ENCODE assay signal across 8 cellular contexts in the genomic region with DNA sequence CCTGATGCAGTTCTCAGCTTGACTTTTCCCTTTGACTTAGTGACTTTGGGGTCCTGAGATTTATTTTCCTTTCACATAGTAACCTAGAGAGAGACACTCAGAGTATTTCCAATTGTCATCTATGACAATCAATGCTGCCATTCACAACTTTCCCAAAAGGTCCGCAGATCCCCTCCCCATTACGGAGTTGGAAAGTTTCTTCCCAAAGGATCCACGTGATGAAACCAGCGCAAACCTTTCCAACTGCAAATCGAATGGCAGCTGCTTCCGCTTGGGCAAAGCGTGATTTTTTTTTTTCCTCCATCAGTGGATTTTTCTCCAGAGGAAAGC. TPM values are rescaled to one million over a fixed set of nuclear protein-coding genes. Genes with fewer than 3 reads are reported as not detected.
DNase-seq lines count a peak whose midpoint lies in the region; ATAC-seq and TF ChIP-seq lines count a peak whose summit lies in the region.

No MANE protein-coding gene starts in this region.

- peak overlapping the region; percentile 100 for H3K9ac ChIP-seq in smooth muscle cell (ENCODE audit: low read depth)

- no peaks in the 10 kb centered on the region for H3F3A ChIP-seq in smooth muscle cell (ENCODE audit: low read depth)

- no peaks in the 10 kb centered on the region for H3K9me3 Mint-ChIP-seq in HFFc6
- no peaks in the 10 kb centered on the region for H3K9me3 Mint-ChIP-seq in activated naive CD4-positive, alpha-beta T cell treated with anti-CD3 and anti-CD28 coated beads, Interleukin-2, amount 10 ng/mL, durations not matched to agents 7 days and 5 days

- peak overlapping the region; percentile 73 for H3K4me3 ChIP-seq in BE2C (ENCODE audit: low read depth, low read length)
- H3K4me3 ChIP-seq in iPS DF 6.9 (ENCODE audit: low read length), result peak overlapping the region; percentile 59; the same call in 1 of the 2 replicates
- peak overlapping the region; percentile 92 for H3K4me3 ChIP-seq in smooth muscle cell

- H3K27ac ChIP-seq in iPS DF 6.9 (ENCODE audit: low read length) (no peak overlapping the region), smooth muscle cell (ENCODE audit: low read depth) (peak overlapping the region; percentile 97)

- DNase-seq in BE2C, result peak; percentile 38
- DNase-seq in HFFc6, result no peak
- DNase-seq in activated naive CD4-positive, alpha-beta T cell treated with anti-CD3 and anti-CD28 coated beads, Interleukin-2, amount 10 ng/mL, durations not matched to agents 7 days and 5 days, result no peak
- no peak for DNase-seq in iPS DF 6.9 (ENCODE audit: low read depth, low spot score)
- DNase-seq in smooth muscle cell (lab: John Stamatoyannopoulos, UW; ENCODE audit: unreplicated experiment), result no peak
- DNase-seq in NCI-H510A treated with DMSO at 0.1 percent for 48 hours (lab: John Stamatoyannopoulos, UW), result no peak

- H3K9me3 ChIP-seq in BE2C (no peaks in the 10 kb centered on the region), iPS DF 6.9 (ENCODE audit: control insufficient read depth, insufficient read depth, low read length) (no peaks in the 10 kb centered on the region), smooth muscle cell (replicated peaks; ENCODE audit: low read depth) (no peaks in the 10 kb centered on the region)

- H2AFZ ChIP-seq in smooth muscle cell (ENCODE audit: low read depth), result peak overlapping the region; percentile 99

- H3K36me3 ChIP-seq in BE2C (no peaks in the 10 kb centered on the region), iPS DF 6.9 (ENCODE audit: control insufficient read depth, insufficient read depth, low read length) (no peaks in the 10 kb centered on the region), smooth muscle cell (ENCODE audit: low read depth) (no peaks in the 10 kb centered on the region)

- H3K4me2 ChIP-seq in smooth muscle cell, result peak overlapping the region; percentile 94

- H3K27me3 Mint-ChIP-seq in HFFc6 (ENCODE audit: insufficient read depth), result no peaks in the 10 kb centered on the region; the same call in 1 of the 2 replicates
- peaks cover 11% of the 10 kb centered on the region for H3K27me3 Mint-ChIP-seq in activated naive CD4-positive, alpha-beta T cell treated with anti-CD3 and anti-CD28 coated beads, Interleukin-2, amount 10 ng/mL, durations not matched to agents 7 days and 5 days

- no peaks in the 10 kb centered on the region for H3K79me2 ChIP-seq in smooth muscle cell (ENCODE audit: low read depth)

- TF ChIP-seq CTCF in BE2C (IDR thresholded peaks at IDR 0.05; ENCODE audit: low read depth, low read length) (no peak), HFFc6 (IDR thresholded peaks at IDR 0.05) (no peak), smooth muscle cell (IDR thresholded peaks at IDR 0.05; ENCODE audit: borderline replicate concordance, insufficient read depth, poor library complexity, severe bottlenecking) (no peak)

- no peaks in the 10 kb centered on the region for H3K36me3 Mint-ChIP-seq in HFFc6 (ENCODE audit: low read depth)
- H3K36me3 Mint-ChIP-seq in activated naive CD4-positive, alpha-beta T cell treated with anti-CD3 and anti-CD28 coated beads, Interleukin-2, amount 10 ng/mL, durations not matched to agents 7 days and 5 days, result no peaks in the 10 kb centered on the region

- peak overlapping the region; percentile 94 for H3K4me3 Mint-ChIP-seq in HFFc6
- peak overlapping the region; percentile 91 for H3K4me3 Mint-ChIP-seq in activated naive CD4-positive, alpha-beta T cell treated with anti-CD3 and anti-CD28 coated beads, Interleukin-2, amount 10 ng/mL, durations not matched to agents 7 days and 5 days

- WGBS in iPS DF 6.9 (ENCODE audit: insufficient coverage, insufficient read length), result no CpG with 5 or more reads among the region's 7 CpGs
- under 1% methylated on average over 7 of the region's 7 CpGs for WGBS in smooth muscle cell (ENCODE audit: low lambda C conversion rate)

- CTCF ChIA-PET in activated naive CD4-positive, alpha-beta T cell treated with anti-CD3 and anti-CD28 coated beads, Interleukin-2, amount 10 ng/mL, durations not matched to agents 7 days and 5 days (lab: Charles Lee), result interaction anchor here (1.1 to 4.7 kb wide), 4 partner anchors 34 to 84 kb away, joined by 3 to 14 read pairs (median 4); no protein-coding TSS in a partner anchor

- H3K4me1 Mint-ChIP-seq in HFFc6 (ENCODE audit: low read depth), result peaks cover 12% of the 10 kb centered on the region
- H3K4me1 Mint-ChIP-seq in activated naive CD4-positive, alpha-beta T cell treated with anti-CD3 and anti-CD28 coated beads, Interleukin-2, amount 10 ng/mL, durations not matched to agents 7 days and 5 days, result peaks cover 32% of the 10 kb centered on the region

- ATAC-seq in HG02970 (IDR thresholded peaks at IDR 0.05; ENCODE audit: low FRiP score, unreplicated experiment) (no peak), HG02759 (IDR thresholded peaks at IDR 0.05; ENCODE audit: unreplicated experiment) (no peak)

- H3K4me1 ChIP-seq in BE2C, result no peaks in the 10 kb centered on the region
- H3K4me1 ChIP-seq in iPS DF 6.9 (ENCODE audit: control insufficient read depth, insufficient read depth, low read length), result no peaks in the 10 kb centered on the region
- H3K4me1 ChIP-seq in smooth muscle cell (ENCODE audit: low read depth), result peaks cover 7% of the 10 kb centered on the region

- H3K27me3 ChIP-seq in BE2C (no peaks in the 10 kb centered on the region), iPS DF 6.9 (ENCODE audit: control insufficient read depth, insufficient read depth, low read length) (no peaks in the 10 kb centered on the region), smooth muscle cell (ENCODE audit: low read depth) (no peaks in the 10 kb centered on the region)

- H3K27ac Mint-ChIP-seq in HFFc6, result peak overlapping the region; percentile 91
- peak overlapping the region; percentile 83 for H3K27ac Mint-ChIP-seq in activated naive CD4-positive, alpha-beta T cell treated with anti-CD3 and anti-CD28 coated beads, Interleukin-2, amount 10 ng/mL, durations not matched to agents 7 days and 5 days

- no peaks in the 10 kb centered on the region for H4K20me1 ChIP-seq in smooth muscle cell (ENCODE audit: low read depth)

RNA-seq across cellular contexts. Expression of a gene that starts 0.5 kb away (rescaled TPM):
- 35.8 TPM for polyA plus RNA-seq in BE2C (2012; ENCODE audit: insufficient read depth, insufficient read length, low read depth)
- 1 to 10 TPM; 5.1 to 7.1 (median 6.1) TPM for total RNA-seq in HFFc6 (2021; fragmentation: NEBNext Ultra II Directional; extraction: Animal tissue kit (Norgen Biotek cat#: 25700))
- total RNA-seq in smooth muscle cell, result 5.7 and 16.5 TPM in 2 replicates
- polyA plus RNA-seq in smooth muscle cell, result 4.8 and 6.3 TPM in 2 replicates

RNA-seq across cellular contexts. Expression of a gene that starts 15.0 kb away (rescaled TPM):
- polyA plus RNA-seq in BE2C (2012; ENCODE audit: insufficient read depth, insufficient read length, low read depth), result 60.3 TPM
- 10 to 100 TPM; 25.4 to 31.2 (median 26.3) TPM for total RNA-seq in HFFc6 (2021; fragmentation: NEBNext Ultra II Directional; extraction: Animal tissue kit (Norgen Biotek cat#: 25700))
- total RNA-seq in smooth muscle cell, result 30.2 and 32.5 TPM in 2 replicates
- polyA plus RNA-seq in smooth muscle cell, result 31.6 and 42.3 TPM in 2 replicates
